20 cellular contexts compared by ENCODE assay signal in the genomic region with DNA sequence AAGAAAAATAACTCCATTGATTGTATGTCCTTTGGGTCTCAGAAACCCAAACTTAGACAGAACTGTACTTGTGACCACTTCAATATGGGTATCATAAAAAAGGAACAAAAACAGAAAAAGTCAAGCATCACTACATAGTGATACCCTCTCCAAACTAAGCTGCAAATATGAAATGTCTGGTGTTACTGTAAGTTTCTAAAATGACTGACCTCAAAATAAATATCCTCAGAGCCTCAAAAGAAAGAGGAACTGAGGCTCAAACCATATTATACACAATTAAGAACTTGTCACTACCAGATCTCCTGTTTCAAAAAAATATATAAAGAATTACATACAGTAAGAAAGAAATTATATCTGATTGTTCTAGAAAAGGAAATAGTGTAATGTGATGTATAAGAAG.
"Had no signal": no experiment of that assay in that cellular context is flagged by ENCODE, and none has a peak within 500 bp of the region (broad histone marks: within the 10 kb centered on the region; RNA-seq: fewer than 3 reads in every experiment).

No MANE protein-coding gene starts in this region.

- H3K9me3 Mint-ChIP-seq: activated naive CD4-positive, alpha-beta T cell treated with anti-CD3 and anti-CD28 coated beads, Interleukin-2, amount 50 U/mL, for 72 hours; activated T-cell treated with anti-CD3 and anti-CD28 coated beads, Interleukin-2, amount 50 U/mL, for 4 hours; nephron progenitor cell; stimulated activated memory B cell treated with anti-CD40 and anti-IgM and Interleukin-4, amounts not matched to agents 10 μg/mL and 1 μg/mL and 100 μg/mL, for 72 hours; type B pancreatic cell had no signal

- H3K36me3 ChIP-seq: adrenal gland, breast epithelium, gastrocnemius medialis, heart left ventricle, left lung, sigmoid colon, spleen had no signal

- H3K27me3 ChIP-seq: adrenal gland, breast epithelium, gastrocnemius medialis, heart left ventricle, left lung, sigmoid colon, spleen, testis had no signal

- DNase-seq: activated CD4-positive, alpha-beta T cell treated with anti-CD3 and anti-CD28 coated beads, Interleukin-2, amount 50 U/mL, for 1 hour; activated CD8-positive, alpha-beta memory T cell treated with anti-CD3 and anti-CD28 coated beads, Interleukin-2, amount 50 U/mL, for 4 hours; activated T-cell treated with anti-CD3 and anti-CD28 coated beads, Interleukin-2, amount 50 U/mL, for 4 hours; adrenal gland; gastrocnemius medialis; heart left ventricle; left lung; midbrain; nephron progenitor cell; nucleus accumbens; sigmoid colon; spleen; stimulated activated CD4-positive, alpha-beta T cell treated with anti-CD3 and anti-CD28 coated beads, Interleukin-4, amount 100 ng/mL, for 4 hours; T1000; testis had no signal

- H3K27me3 Mint-ChIP-seq: stimulated activated memory B cell treated with anti-CD40 and anti-IgM and Interleukin-4, amounts not matched to agents 10 μg/mL and 1 μg/mL and 100 μg/mL, for 72 hours; type B pancreatic cell had no signal

- H3K4me3 Mint-ChIP-seq: activated T-cell treated with anti-CD3 and anti-CD28 coated beads, Interleukin-2, amount 50 U/mL, for 4 hours; nephron progenitor cell; stimulated activated memory B cell treated with anti-CD40 and anti-IgM and Interleukin-4, amounts not matched to agents 10 μg/mL and 1 μg/mL and 100 μg/mL, for 72 hours; type B pancreatic cell had no signal

- H3K27ac ChIP-seq: adrenal gland, breast epithelium, coronary artery, gastrocnemius medialis, heart left ventricle, left lung, sigmoid colon, spleen, testis had no signal

- H3K9me3 ChIP-seq: adrenal gland, breast epithelium, gastrocnemius medialis, heart left ventricle, left lung, sigmoid colon, spleen, testis had no signal

- H3K36me3 Mint-ChIP-seq: activated naive CD4-positive, alpha-beta T cell treated with anti-CD3 and anti-CD28 coated beads, Interleukin-2, amount 50 U/mL, for 72 hours; stimulated activated memory B cell treated with anti-CD40 and anti-IgM and Interleukin-4, amounts not matched to agents 10 μg/mL and 1 μg/mL and 100 μg/mL, for 72 hours; type B pancreatic cell had no signal

- H3K4me1 Mint-ChIP-seq: nephron progenitor cell; stimulated activated memory B cell treated with anti-CD40 and anti-IgM and Interleukin-4, amounts not matched to agents 10 μg/mL and 1 μg/mL and 100 μg/mL, for 72 hours had no signal

- H3K4me3 ChIP-seq: adrenal gland, breast epithelium, coronary artery, gastrocnemius medialis, heart left ventricle, left lung, sigmoid colon, spleen, testis had no signal

- H3K4me1 ChIP-seq: adrenal gland, breast epithelium, gastrocnemius medialis, heart left ventricle, left lung, sigmoid colon, spleen, testis had no signal

- H3K27ac Mint-ChIP-seq: activated naive CD4-positive, alpha-beta T cell treated with anti-CD3 and anti-CD28 coated beads, Interleukin-2, amount 50 U/mL, for 72 hours; nephron progenitor cell; stimulated activated memory B cell treated with anti-CD40 and anti-IgM and Interleukin-4, amounts not matched to agents 10 μg/mL and 1 μg/mL and 100 μg/mL, for 72 hours; type B pancreatic cell had no signal
